8 cellular contexts compared by ENCODE assay signal in genomic region chr11:67484847-67485311, GRCh38. TPM values are rescaled to one million over a fixed set of nuclear protein-coding genes. Genes with fewer than 3 reads are reported as not detected.
DNase-seq lines count a peak whose midpoint lies in the region; TF ChIP-seq lines count a peak whose summit lies in the region.

No MANE protein-coding gene starts in this region.

- peaks cover 37% of the 10 kb centered on the region for H3K36me3 ChIP-seq in DOHH2 (ENCODE audit: control insufficient read depth, low read length)

- H3F3A ChIP-seq in DOHH2 (ENCODE audit: control insufficient read depth, insufficient read depth): peaks cover 28% of the 10 kb centered on the region

- H3K4me2 ChIP-seq in DOHH2 (ENCODE audit: low read length): peak overlapping the region; percentile 86

- H3K9me3 Mint-ChIP-seq in osteocyte (ENCODE audit: unreplicated experiment): no peaks in the 10 kb centered on the region

- DNase-seq in RWPE1 (ENCODE audit: low spot score) (no peak), osteocyte (ENCODE audit: extremely low spot score, unreplicated experiment) (no peak), NCI-H187 treated with DMSO at 0.1 percent for 48 hours (lab: John Stamatoyannopoulos, UW) (no peak), ecto neural progenitor cell (ENCODE audit: low spot score) (no peak), COLO829 (ENCODE audit: low spot score) (no peak), A172 (ENCODE audit: low spot score) (no peak)
- peak; percentile 65 for DNase-seq in activated naive CD4-positive, alpha-beta T cell treated with anti-CD3 and anti-CD28 coated beads, Interleukin-2, amount 50 U/mL, for 16 hours

- H3K27ac Mint-ChIP-seq in osteocyte (ENCODE audit: unreplicated experiment): peak overlapping the region; percentile 12

- CTCF ChIA-PET in RWPE1 (lab: Yijun Ruan, JAX): no interaction called here

- H3K9me2 ChIP-seq in DOHH2 (replicated peaks; ENCODE audit: control insufficient read depth, low read length): no peaks in the 10 kb centered on the region

- H3K36me3 Mint-ChIP-seq in osteocyte (ENCODE audit: unreplicated experiment): peaks cover 7% of the 10 kb centered on the region

- TF ChIP-seq CTCF in DOHH2 (IDR thresholded peaks at IDR 0.05; ENCODE audit: low read depth, low read length, poor library complexity, severe bottlenecking) (no peak), RWPE1 (conservative IDR thresholded peaks at IDR 0.05; ENCODE audit: low read depth) (no peak), osteocyte (IDR thresholded peaks at IDR 0.05) (no peak)

- H3K27ac ChIP-seq in DOHH2 (ENCODE audit: low read depth, low read length) (peak overlapping the region; percentile 81), RWPE1 (peak overlapping the region; percentile 34)

- peak overlapping the region; percentile 81 for H3K4me3 ChIP-seq in DOHH2 (ENCODE audit: low read length)

- peaks cover 2% of the 10 kb centered on the region; the same call in 1 of the 2 replicates for H3K27me3 ChIP-seq in DOHH2 (ENCODE audit: control insufficient read depth, low read length)

- POLR2A ChIA-PET in RWPE1 (lab: Yijun Ruan, JAX; ENCODE audit: low non-redundant PET): no interaction called here

- H4K20me1 ChIP-seq in DOHH2 (ENCODE audit: control insufficient read depth, insufficient read depth, low read depth, low read length): no peaks in the 10 kb centered on the region

- H3K4me1 ChIP-seq in DOHH2 (ENCODE audit: control insufficient read depth, low read length): peaks cover 50% of the 10 kb centered on the region

- no peaks in the 10 kb centered on the region for H3K9me3 ChIP-seq in DOHH2 (ENCODE audit: control insufficient read depth, insufficient read depth, low read length)

- H3K4me3 Mint-ChIP-seq in osteocyte (ENCODE audit: unreplicated experiment): no peak overlapping the region

- H3K27me3 Mint-ChIP-seq in osteocyte (ENCODE audit: unreplicated experiment): no peaks in the 10 kb centered on the region

- H3K79me2 ChIP-seq in DOHH2 (ENCODE audit: control insufficient read depth, low read length): peaks cover 43% of the 10 kb centered on the region

- peaks cover 37% of the 10 kb centered on the region for H3K4me1 Mint-ChIP-seq in osteocyte (ENCODE audit: unreplicated experiment)

RNA-seq across cellular contexts. Expression of gene AIP, which starts 2.1 kb away (rescaled TPM):
- 76.5 and 79.9 TPM in 2 replicates for total RNA-seq in osteocyte
- total RNA-seq in A172 (2014; rRNA removed; shearing (Covaris generic)): 95.8 and 99.9 TPM in 2 replicates

RNA-seq across cellular contexts. Expression of gene TMEM134, which starts 15.8 kb away (rescaled TPM):
- 51.4 and 54.5 TPM in 2 replicates for total RNA-seq in osteocyte
- total RNA-seq in A172 (2014; rRNA removed; shearing (Covaris generic)): 14.0 and 20.0 TPM in 2 replicates

RNA-seq across cellular contexts. Expression of gene PITPNM1, which starts 20.3 kb away (rescaled TPM):
- total RNA-seq in osteocyte: 46.7 and 46.9 TPM in 2 replicates
- 27.0 and 29.9 TPM in 2 replicates for total RNA-seq in A172 (2014; rRNA removed; shearing (Covaris generic))

RNA-seq across cellular contexts. Expression of gene CDK2AP2, which starts 23.1 kb away (rescaled TPM):
- 32.2 and 37.4 TPM in 2 replicates for total RNA-seq in osteocyte
- total RNA-seq in A172 (2014; rRNA removed; shearing (Covaris generic)): 48.4 and 50.9 TPM in 2 replicates

RNA-seq across cellular contexts. Expression of gene CABP4, which starts 29.7 kb away (rescaled TPM):
- total RNA-seq in osteocyte: 0.35 TPM in 1 of 2 replicates, not detected in the other
- not detected in 2 replicates for total RNA-seq in A172 (2014; rRNA removed; shearing (Covaris generic))
